ENCODE assay signal across 16 cellular contexts in the genomic region with DNA sequence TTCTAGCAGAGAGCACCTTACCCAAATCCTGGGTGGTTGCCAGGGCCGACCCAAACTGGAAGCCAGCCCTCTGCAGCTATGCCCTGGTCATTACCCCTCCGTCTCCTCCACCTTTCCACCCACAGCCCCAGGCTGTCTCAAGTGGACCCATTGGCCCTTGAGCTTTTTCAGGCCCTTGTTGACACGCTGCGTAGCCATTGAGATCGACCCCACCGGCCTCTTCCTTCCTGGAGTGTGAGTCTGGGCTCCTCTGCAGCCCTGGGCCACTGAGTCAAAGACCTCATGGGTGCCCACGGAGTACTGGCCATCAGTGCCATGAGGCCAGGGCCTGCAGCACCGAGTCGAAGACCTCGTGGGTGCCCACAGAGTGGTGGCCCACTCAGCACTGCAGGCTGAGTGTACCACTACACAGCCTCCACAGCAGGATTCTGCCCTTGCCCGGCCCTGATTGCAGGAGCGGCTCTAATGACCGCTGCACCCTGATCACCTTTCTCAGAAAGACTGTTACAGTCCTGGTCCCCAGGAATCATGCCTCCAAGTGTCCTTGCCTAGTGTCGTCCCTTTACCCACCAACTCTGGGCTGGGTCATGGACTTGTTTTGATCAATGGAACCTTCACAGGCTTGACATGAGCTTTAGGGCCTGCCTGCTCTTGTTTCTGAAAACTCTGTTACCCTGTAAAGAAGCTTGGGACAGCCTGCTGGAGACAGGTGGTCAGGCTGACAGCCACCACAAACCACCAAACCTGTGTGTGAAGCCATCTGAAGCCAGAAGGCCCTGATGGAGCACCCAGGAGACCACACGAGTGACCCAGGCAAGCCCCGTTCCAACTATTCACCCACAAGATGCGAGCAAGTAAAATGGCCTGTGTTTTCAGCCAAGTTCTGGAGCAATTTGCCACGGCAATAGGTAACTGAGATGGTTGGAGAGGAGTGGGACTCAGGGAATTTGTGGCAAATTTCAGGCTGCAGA. TPM values are rescaled to one million over a fixed set of nuclear protein-coding genes. Genes with fewer than 3 reads are reported as not detected.
DNase-seq lines count a peak whose midpoint lies in the region; ATAC-seq, FAIRE-seq and TF ChIP-seq lines count a peak whose summit lies in the region.
"Had no signal": no experiment of that assay in that cellular context is flagged by ENCODE, and none has a peak within 500 bp of the region (broad histone marks: within the 10 kb centered on the region; RNA-seq: fewer than 3 reads in every experiment).

No MANE protein-coding gene starts in this region.

- TF ChIP-seq POLR2A in HepG2 (IDR thresholded peaks at IDR 0.05; ENCODE audit: insufficient read depth in 1 of 2, low read depth in 2 of 2, low read length in 2 of 2), result no peak

- TF ChIP-seq CTCF in GM23338 (conservative IDR thresholded peaks at IDR 0.05; ENCODE audit: low read depth in 2 of 2), result no peak
- TF ChIP-seq CTCF in HepG2 (CRISPR knock-in tag; IDR thresholded peaks at IDR 0.05), result no peak
- no peak for TF ChIP-seq CTCF in progenitor cell of endocrine pancreas (IDR thresholded peaks at IDR 0.05; ENCODE audit: unreplicated experiment)

- no peaks in the 10 kb centered on the region for H3K9me3 ChIP-seq in HepG2 (ENCODE audit: low read length)

- H3F3A ChIP-seq in GM23338 (replicated peaks; ENCODE audit: low read depth), result no peaks in the 10 kb centered on the region

- FAIRE-seq in HepG2 (lab: Jason Lieb, UNC), result no peak
- FAIRE-seq: GM12891, HTR-8/SVneo had no signal

- no TSS peak for BruUV-seq in HepG2 (replicated peaks; lab: Mats Ljungman, UMichigan)

- no peaks in the 10 kb centered on the region for H4K20me1 ChIP-seq in GM23338 (replicated peaks; ENCODE audit: insufficient read depth)
- no peaks in the 10 kb centered on the region for H4K20me1 ChIP-seq in HepG2 (ENCODE audit: insufficient read depth, low read length)

- intact Hi-C loops in HepG2 (cut with micrococcal nuclease; ENCODE audit: unreplicated experiment), result no loop called here

- TF ChIP-seq EP300 in HepG2 (IDR thresholded peaks at IDR 0.05; ENCODE audit: low read depth in 2 of 2, low read length in 2 of 2) (no peak), HepG2 (CRISPR knock-in tag; IDR thresholded peaks at IDR 0.05; ENCODE audit: borderline replicate concordance) (no peak)

- no peak for DNase-seq in GM23338 (ENCODE audit: low spot score)
- no peak for DNase-seq in HepG2 (ENCODE audit: low spot score)
- no peak for DNase-seq in progenitor cell of endocrine pancreas (ENCODE audit: low spot score, unreplicated experiment)
- DNase-seq in AG08396 (ENCODE audit: low spot score), result no peak
- no peak for DNase-seq in NCI-H69 (lab: John Stamatoyannopoulos, UW)
- no peak for DNase-seq in NCI-H774 (lab: John Stamatoyannopoulos, UW)
- DNase-seq: COR-L47, NCI-H1436 treated with DMSO at 0.1 percent for 48 hours, NCI-H2081, NCI-H526 treated with DMSO at 0.1 percent for 48 hours, PC-3 had no signal

- H3K79me2 ChIP-seq in GM23338 (replicated peaks; ENCODE audit: insufficient read depth), result no peaks in the 10 kb centered on the region
- no peaks in the 10 kb centered on the region for H3K79me2 ChIP-seq in HepG2 (ENCODE audit: insufficient read depth, low read length)

- POLR2A ChIA-PET in HepG2 (lab: Yijun Ruan, JAX), result no interaction called here

- no peaks in the 10 kb centered on the region for H3K9me2 ChIP-seq in GM23338 (ENCODE audit: insufficient read depth)

- H3K4me3 Mint-ChIP-seq in GM23338 (no peak overlapping the region; the same call in 2 of the 3 replicates), progenitor cell of endocrine pancreas (ENCODE audit: low read depth) (no peak overlapping the region)
- H3K4me3 Mint-ChIP-seq in activated T-helper 17 cell treated with anti-CD3 and anti-CD28 coated beads, Interleukin-2, amount 50 U/mL, for 72 hours, result no peak overlapping the region

- H2AFZ ChIP-seq in GM23338 (no peak overlapping the region), HepG2 (ENCODE audit: low read length) (no peak overlapping the region)

- CTCF ChIA-PET in HepG2 (lab: Yijun Ruan, JAX; ENCODE audit: low intra/inter-chr PET ratio, low total read pairs), result no interaction called here

- H3K36me3 ChIP-seq in GM23338 (ENCODE audit: insufficient read depth), result no peaks in the 10 kb centered on the region; the same call in 1 of the 2 replicates
- peaks cover 6 to 8% of the 10 kb centered on the region in 2 experiments; a peak in 1 of 5 replicates for H3K36me3 ChIP-seq in HepG2 (replicated peaks in 1 of 2; ENCODE audit: control insufficient read depth in 1 of 2, insufficient read depth in 2 of 2, low read length in 2 of 2)

- H3K27ac Mint-ChIP-seq in GM23338 (peak overlapping the region; percentile 34; the same call in 1 of the 2 replicates), progenitor cell of endocrine pancreas (peak overlapping the region; percentile 68)
- peak overlapping the region; percentile 52 for H3K27ac Mint-ChIP-seq in activated T-helper 17 cell treated with anti-CD3 and anti-CD28 coated beads, Interleukin-2, amount 50 U/mL, for 72 hours

- H3K27me3 ChIP-seq in GM23338 (ENCODE audit: insufficient read depth), result no peaks in the 10 kb centered on the region
- no peaks in the 10 kb centered on the region for H3K27me3 ChIP-seq in HepG2 (ENCODE audit: control insufficient read depth in 1 of 2, insufficient read depth in 2 of 2, low read length in 2 of 2)
- H3K27me3 ChIP-seq: BLaER1 treated with 17β-estradiol and CSF1 and Interleukin-3, amounts not matched to agents 10 nM and 100 nM had no signal

- H3K9me3 Mint-ChIP-seq in GM23338 (peaks cover 22% of the 10 kb centered on the region), progenitor cell of endocrine pancreas (ENCODE audit: low read depth) (peaks cover 5% of the 10 kb centered on the region)
- no peaks in the 10 kb centered on the region for H3K9me3 Mint-ChIP-seq in activated T-helper 17 cell treated with anti-CD3 and anti-CD28 coated beads, Interleukin-2, amount 50 U/mL, for 72 hours

- no peak overlapping the region for H3K4me3 ChIP-seq in GM23338
- no peak overlapping the region for H3K4me3 ChIP-seq in HepG2 (replicated peaks in 1 of 3; ENCODE audit: insufficient read depth in 1 of 3, low read depth in 2 of 3, low read length in 3 of 3)
- H3K4me3 ChIP-seq: BLaER1 treated with 17β-estradiol and CSF1 and Interleukin-3, amounts not matched to agents 10 nM and 100 nM had no signal

- ATAC-seq in GM23338 (no peak), HepG2 (peak; percentile 16), HG02588 (IDR thresholded peaks at IDR 0.05; ENCODE audit: unreplicated experiment) (no peak)
- no peak for ATAC-seq in activated T-helper 17 cell treated with anti-CD3 and anti-CD28 coated beads, Interleukin-2, amount 50 U/mL, for 72 hours (replicated peaks)
- ATAC-seq: PC-3 had no signal

- H3K4me1 ChIP-seq in GM23338 (ENCODE audit: insufficient read depth) (no peaks in the 10 kb centered on the region), HepG2 (ENCODE audit: insufficient read depth, low read length) (no peaks in the 10 kb centered on the region)

- H3K27ac ChIP-seq in GM23338 (ENCODE audit: low read depth), result no peak overlapping the region
- no peak overlapping the region for H3K27ac ChIP-seq in HepG2 (ENCODE audit: extremely low read length, insufficient read depth, low read length)

- in situ Hi-C loops in HepG2 (cut with HindIII; ENCODE audit: extremely low pct_ligation_motif_present, low pct_unique_long_range_greater_than_20kb), result no loop called here

- H3K27me3 Mint-ChIP-seq in GM23338 (ENCODE audit: insufficient read depth, low read depth, poor library complexity) (peaks cover 14% of the 10 kb centered on the region), progenitor cell of endocrine pancreas (no peaks in the 10 kb centered on the region)
- H3K27me3 Mint-ChIP-seq in activated T-helper 17 cell treated with anti-CD3 and anti-CD28 coated beads, Interleukin-2, amount 50 U/mL, for 72 hours, result no peaks in the 10 kb centered on the region

- H3K36me3 Mint-ChIP-seq in GM23338 (ENCODE audit: low read depth) (peaks cover 14% of the 10 kb centered on the region; the same call in 2 of the 3 replicates), progenitor cell of endocrine pancreas (ENCODE audit: insufficient read depth) (peaks cover 12% of the 10 kb centered on the region)
- no peaks in the 10 kb centered on the region for H3K36me3 Mint-ChIP-seq in activated T-helper 17 cell treated with anti-CD3 and anti-CD28 coated beads, Interleukin-2, amount 50 U/mL, for 72 hours (ENCODE audit: low read depth)

- no peak overlapping the region for H3K4me2 ChIP-seq in GM23338
- no peak overlapping the region for H3K4me2 ChIP-seq in HepG2 (ENCODE audit: low read depth, low read length)
- H3K4me2 ChIP-seq: BLaER1 treated with 17β-estradiol and CSF1 and Interleukin-3, amounts not matched to agents 10 nM and 100 nM had no signal

- WGBS in HepG2 (ENCODE audit: low lambda C conversion rate), result 93% methylated on average over 14 of the region's 18 CpGs

- H3K9ac ChIP-seq in HepG2 (ENCODE audit: insufficient read depth, low read depth, low read length), result no peak overlapping the region
- H3K9ac ChIP-seq: BLaER1 treated with 17β-estradiol and CSF1 and Interleukin-3, amounts not matched to agents 10 nM and 100 nM had no signal

- H3K4me1 Mint-ChIP-seq in GM23338 (no peaks in the 10 kb centered on the region), progenitor cell of endocrine pancreas (ENCODE audit: low read depth) (peaks cover 2% of the 10 kb centered on the region)
- H3K4me1 Mint-ChIP-seq in activated T-helper 17 cell treated with anti-CD3 and anti-CD28 coated beads, Interleukin-2, amount 50 U/mL, for 72 hours, result no peaks in the 10 kb centered on the region

- TF ChIP-seq RAD21 in HepG2 (CRISPR knock-in tag; IDR thresholded peaks at IDR 0.05), result no peak

RNA-seq across cellular contexts. Expression of gene TRAF3, which starts 39.6 kb away (rescaled TPM):
- 9.3 and 10.8 TPM in 2 replicates for total RNA-seq in GM23338 (2014; rRNA removed; shearing (Covaris generic))
- polyA plus RNA-seq in GM23338 (2016; fragmentation: Nextera tagmentation; extraction: Ambion mirVana), result 3.5 and 3.7 TPM in 2 replicates
- 100 to 1,000 TPM in 1 of 2 donors, 10 to 100 TPM in 1; 61.7 to 133 TPM for total RNA-seq in activated T-helper 17 cell treated with anti-CD3 and anti-CD28 coated beads, Interleukin-2, amount 50 U/mL, for 72 hours
- total RNA-seq in HepG2 (2016; rRNA removed; fragmentation: Illumina TruSeq; extraction: Trizol), result 12.2 and 13.0 TPM in 2 replicates
- total RNA-seq in HepG2 (2016; cell fraction: cytosol; rRNA removed; fragmentation: Illumina TruSeq; extraction: Trizol; ENCODE audit: low read depth), result 45.5 and 46.6 TPM in 2 replicates
- total RNA-seq in HepG2 (2016; cell fraction: insoluble cytoplasmic fraction; rRNA removed; fragmentation: Illumina TruSeq; extraction: Trizol), result 10.7 and 11.9 TPM in 2 replicates
- 36.3 and 37.0 TPM in 2 replicates for total RNA-seq in HepG2 (2016; cell fraction: membrane; rRNA removed; fragmentation: Illumina TruSeq; extraction: Trizol)
- 8.7 and 9.5 TPM in 2 replicates for total RNA-seq in HepG2 (2016; cell fraction: nucleus; rRNA removed; fragmentation: Illumina TruSeq; extraction: Trizol)
- 6.9 and 7.2 TPM in 2 replicates for polyA plus RNA-seq in HepG2 (2011; rRNA removed)
- polyA plus RNA-seq in HepG2 (2011; cell fraction: cytosol; rRNA removed), result 6.0 and 6.8 TPM in 2 replicates
- 8.0 and 8.4 TPM in 2 replicates for polyA plus RNA-seq in HepG2 (2011; cell fraction: nucleus; rRNA removed)
- 5.3 and 5.6 TPM in 2 replicates for polyA plus RNA-seq in HepG2 (2012)
- polyA plus RNA-seq in HepG2 (2016; cell fraction: cytosol; fragmentation: Illumina TruSeq; extraction: Trizol; ENCODE audit: low read depth), result 11.1 and 11.2 TPM in 2 replicates
- 7.7 and 10.1 TPM in 2 replicates for polyA plus RNA-seq in HepG2 (2016; cell fraction: insoluble cytoplasmic fraction; fragmentation: Illumina TruSeq; extraction: Trizol; ENCODE audit: low read depth)
- 15.8 and 17.5 TPM in 2 replicates for polyA plus RNA-seq in HepG2 (2016; cell fraction: membrane; fragmentation: Illumina TruSeq; extraction: Trizol; ENCODE audit: low read depth)
- 11.6 and 12.0 TPM in 2 replicates for polyA plus RNA-seq in HepG2 (2016; cell fraction: nucleus; fragmentation: Illumina TruSeq; extraction: Trizol; ENCODE audit: insufficient read depth, low read depth)
- 21.0 and 40.5 TPM in 2 replicates for polyA minus RNA-seq in HepG2 (2011; rRNA and poly(A)+ RNA removed; ENCODE audit: low replicate concordance)
- polyA minus RNA-seq in HepG2 (2011; cell fraction: cytosol; rRNA and poly(A)+ RNA removed), result 7.8 and 9.1 TPM in 2 replicates
- 6.8 and 11.8 TPM in 2 replicates for polyA minus RNA-seq in HepG2 (2011; cell fraction: nucleus; rRNA and poly(A)+ RNA removed)
- total RNA-seq in progenitor cell of endocrine pancreas, result 26.3 and 26.6 TPM in 2 replicates
